8 cellular contexts compared by ENCODE assay signal in the genomic region with DNA sequence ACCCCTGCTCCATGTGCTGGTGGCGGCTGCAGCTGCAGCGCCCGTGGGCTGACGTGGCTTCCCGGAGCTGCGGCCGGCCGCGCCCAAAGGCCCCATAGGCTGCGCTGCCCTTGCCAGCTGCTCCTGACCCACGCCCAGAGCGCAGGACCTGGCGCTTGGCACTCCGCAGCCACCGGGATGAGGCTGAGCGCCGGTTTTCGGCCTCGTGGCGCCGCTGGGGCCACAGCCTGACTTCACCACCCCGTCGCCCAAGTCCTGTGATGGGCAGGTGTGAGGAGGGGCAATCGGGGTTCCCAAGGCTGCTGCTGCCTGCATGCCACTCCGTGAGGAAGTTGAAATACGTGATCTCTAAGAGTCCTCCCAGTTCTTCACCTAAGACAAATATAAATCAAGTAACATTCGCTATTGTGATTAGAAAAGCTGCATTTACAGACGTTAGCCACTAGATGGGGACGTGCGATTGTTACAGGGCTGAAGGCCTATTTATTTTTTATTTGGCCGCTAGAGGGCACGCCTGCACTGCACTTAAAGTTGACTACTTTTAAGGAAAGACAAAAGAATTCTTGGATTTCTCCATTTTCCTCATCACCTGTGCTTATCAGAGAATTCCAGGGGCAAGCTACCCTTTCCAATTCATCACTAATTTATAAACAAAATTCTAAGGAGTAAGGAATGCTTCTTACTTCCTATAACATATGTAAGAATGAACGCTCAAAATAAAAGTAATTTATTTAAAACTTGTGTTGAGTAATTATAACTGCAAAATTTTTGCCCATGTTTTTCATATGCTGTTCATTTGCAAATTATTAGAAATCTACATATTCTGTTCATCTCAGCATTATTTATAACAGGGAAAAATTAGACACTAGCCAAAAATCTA. TPM values are rescaled to one million over a fixed set of nuclear protein-coding genes. Genes with fewer than 3 reads are reported as not detected.
DNase-seq lines count a peak whose midpoint lies in the region; TF ChIP-seq lines count a peak whose summit lies in the region.
"Not testable (repeated sequence)": the region's sequence is repeated elsewhere in the genome, so short reads cannot be mapped to it uniquely, and the experiment has no call there.

No MANE protein-coding gene starts in this region.

- H3K27me3 ChIP-seq in suprapubic skin = not testable (repeated sequence)

- 4% methylated on average over 12 of the region's 33 CpGs for WGBS in suprapubic skin

- not testable (repeated sequence) for TF ChIP-seq POLR2A in suprapubic skin (IDR thresholded peaks at IDR 0.05)

- POLR2A ChIA-PET in HEK293 (lab: Yijun Ruan, JAX) = interaction anchor here (0.7 to 1.6 kb wide), 5 partner anchors 55 to 109 kb away, joined by 4 to 8 read pairs (median 6); a partner anchor contains a TSS

- CTCF ChIA-PET in HEK293 (lab: Yijun Ruan, JAX) = interaction anchor here (0.6 to 4.5 kb wide), 20 partner anchors 53 to 795 kb away, joined by 3 to 130 read pairs (median 4); a partner anchor contains a TSS

- not testable (repeated sequence) for TF ChIP-seq EP300 in suprapubic skin (IDR thresholded peaks at IDR 0.05)

- not testable (repeated sequence) for H3K36me3 ChIP-seq in HEK293 (ENCODE audit: control insufficient read depth in 2 of 2, insufficient read depth in 1 of 2, low read length in 2 of 2); suprapubic skin

- TF ChIP-seq CTCF in HEK293 (tag by site-specific recombination; IDR thresholded peaks at IDR 0.05) (peak; percentile 88), LNCaP clone FGC (IDR thresholded peaks at IDR 0.05; ENCODE audit: control insufficient read depth, extremely low read depth, insufficient read depth) (peak; percentile 92), coronary artery (IDR thresholded peaks at IDR 0.05) (peak; percentile 98), suprapubic skin (IDR thresholded peaks at IDR 0.05) (peak; percentile 82 to 99)

- peak overlapping the region; percentile 71; the same call in 1 of the 2 replicates for H3K27ac ChIP-seq in HEK293 (ENCODE audit: extremely low read depth, low read depth, low read length)
- H3K27ac ChIP-seq in coronary artery = peak overlapping the region; percentile 61 to 90
- peak overlapping the region; percentile 92 for H3K27ac ChIP-seq in suprapubic skin

- not testable (repeated sequence) for H3K4me1 ChIP-seq in HEK293 (ENCODE audit: control insufficient read depth, insufficient read depth, low read length); suprapubic skin

- not testable (repeated sequence) for H3K9me3 ChIP-seq in HEK293 (ENCODE audit: control insufficient read depth, insufficient read depth, low read depth, low read length); suprapubic skin

- DNase-seq in GM04503 (ENCODE audit: low read depth) (peak; percentile 23), LNCaP clone FGC (ENCODE audit: low read depth) (peak; percentile 57), coronary artery (ENCODE audit: low spot score) (peak; percentile 77), iPS-NIHi11 (ENCODE audit: low spot score) (peak; percentile 26), putamen (ENCODE audit: low spot score) (peak; percentile 89), suprapubic skin (ENCODE audit: low spot score in 2 of 2) (peak; percentile 79 to 83)
- peak; percentile 37 to 41 for DNase-seq in activated CD8-positive, alpha-beta memory T cell treated with anti-CD3 and anti-CD28 coated beads for 1 hour (ENCODE audit: extremely low read depth in 1 of 2, low read depth in 1 of 2)

- H3K4me3 ChIP-seq in HEK293 (ENCODE audit: low read depth, low read length) (peak overlapping the region; percentile 64), LNCaP clone FGC (ENCODE audit: low read depth, low read length) (peak overlapping the region; percentile 53), coronary artery (peak overlapping the region; percentile 71), suprapubic skin (peak overlapping the region; percentile 63)

TF ChIP-seq in HEK293, 187 proteins besides CTCF, POLR2A, EP300 and RAD21:
- peak; percentile 62 for TF ChIP-seq ZNF600 (tag by site-specific recombination; IDR thresholded peaks at IDR 0.05)
- TF ChIP-seq ZBTB8A (tag by site-specific recombination; IDR thresholded peaks at IDR 0.05) = peak; percentile 89
- TF ChIP-seq ZNF561 (tag by site-specific recombination; IDR thresholded peaks at IDR 0.05; ENCODE audit: borderline replicate concordance) = 0 out of 2 replicates have a peak, but pooled peaks have one; percentile 31
- TF ChIP-seq, protein P1, sequence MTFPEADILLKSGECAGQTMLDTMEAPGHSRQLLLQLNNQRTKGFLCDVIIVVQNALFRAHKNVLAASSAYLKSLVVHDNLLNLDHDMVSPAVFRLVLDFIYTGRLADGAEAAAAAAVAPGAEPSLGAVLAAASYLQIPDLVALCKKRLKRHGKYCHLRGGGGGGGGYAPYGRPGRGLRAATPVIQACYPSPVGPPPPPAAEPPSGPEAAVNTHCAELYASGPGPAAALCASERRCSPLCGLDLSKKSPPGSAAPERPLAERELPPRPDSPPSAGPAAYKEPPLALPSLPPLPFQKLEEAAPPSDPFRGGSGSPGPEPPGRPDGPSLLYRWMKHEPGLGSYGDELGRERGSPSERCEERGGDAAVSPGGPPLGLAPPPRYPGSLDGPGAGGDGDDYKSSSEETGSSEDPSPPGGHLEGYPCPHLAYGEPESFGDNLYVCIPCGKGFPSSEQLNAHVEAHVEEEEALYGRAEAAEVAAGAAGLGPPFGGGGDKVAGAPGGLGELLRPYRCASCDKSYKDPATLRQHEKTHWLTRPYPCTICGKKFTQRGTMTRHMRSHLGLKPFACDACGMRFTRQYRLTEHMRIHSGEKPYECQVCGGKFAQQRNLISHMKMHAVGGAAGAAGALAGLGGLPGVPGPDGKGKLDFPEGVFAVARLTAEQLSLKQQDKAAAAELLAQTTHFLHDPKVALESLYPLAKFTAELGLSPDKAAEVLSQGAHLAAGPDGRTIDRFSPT (tag by site-specific recombination; IDR thresholded peaks at IDR 0.05) = peak; percentile 42; the same call in 1 of the 2 replicates
- 0 out of 2 replicates have a peak, but pooled peaks have one; percentile 26 for TF ChIP-seq ZNF423 (tag by site-specific recombination; IDR thresholded peaks at IDR 0.05)
- TF ChIP-seq, protein P2, sequence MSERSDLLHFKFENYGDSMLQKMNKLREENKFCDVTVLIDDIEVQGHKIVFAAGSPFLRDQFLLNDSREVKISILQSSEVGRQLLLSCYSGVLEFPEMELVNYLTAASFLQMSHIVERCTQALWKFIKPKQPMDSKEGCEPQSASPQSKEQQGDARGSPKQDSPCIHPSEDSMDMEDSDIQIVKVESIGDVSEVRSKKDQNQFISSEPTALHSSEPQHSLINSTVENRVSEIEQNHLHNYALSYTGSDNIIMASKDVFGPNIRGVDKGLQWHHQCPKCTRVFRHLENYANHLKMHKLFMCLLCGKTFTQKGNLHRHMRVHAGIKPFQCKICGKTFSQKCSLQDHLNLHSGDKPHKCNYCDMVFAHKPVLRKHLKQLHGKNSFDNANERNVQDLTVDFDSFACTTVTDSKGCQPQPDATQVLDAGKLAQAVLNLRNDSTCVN (tag by site-specific recombination; optimal IDR thresholded peaks at IDR 0.05) = peak; percentile 52
- peak; percentile 94 for TF ChIP-seq ZNF654 (tag by site-specific recombination; IDR thresholded peaks at IDR 0.05; ENCODE audit: low read depth)
- peak; percentile 75 for TF ChIP-seq ZNF335 (tag by site-specific recombination; conservative IDR thresholded peaks at IDR 0.05)

RNA-seq across cellular contexts. Expression of a gene that starts 1.1 kb away (rescaled TPM):
- total RNA-seq in suprapubic skin = 100 to 1,000 TPM in 1 of 4 donors, 10 to 100 TPM in 3; 13.8 to 112 (median 20.9) TPM

RNA-seq across cellular contexts. Expression of a gene that starts 55.1 kb away (rescaled TPM):
- 100 to 1,000 TPM; 260 to 595 (median 427) TPM for total RNA-seq in suprapubic skin

Comparison
In these comparisons a context has a peak if more than half of its experiments do, and no peak if none do; other contexts are left out.
1. Peak in every context shown above with its lines: DNase-seq, H3K4me3 ChIP-seq and H3K27ac ChIP-seq.
2. DNase-seq: peak in every context shown above with its lines; median percentile 89 in putamen; 81 in suprapubic skin; 77 in coronary artery; 57 in LNCaP clone FGC; 39 in activated CD8-positive, alpha-beta memory T cell treated with anti-CD3 and anti-CD28 coated beads for 1 hour; 26 in iPS-NIHi11; 23 in GM04503.